ENCODE assay signal across 30 cellular contexts in the genomic region with DNA sequence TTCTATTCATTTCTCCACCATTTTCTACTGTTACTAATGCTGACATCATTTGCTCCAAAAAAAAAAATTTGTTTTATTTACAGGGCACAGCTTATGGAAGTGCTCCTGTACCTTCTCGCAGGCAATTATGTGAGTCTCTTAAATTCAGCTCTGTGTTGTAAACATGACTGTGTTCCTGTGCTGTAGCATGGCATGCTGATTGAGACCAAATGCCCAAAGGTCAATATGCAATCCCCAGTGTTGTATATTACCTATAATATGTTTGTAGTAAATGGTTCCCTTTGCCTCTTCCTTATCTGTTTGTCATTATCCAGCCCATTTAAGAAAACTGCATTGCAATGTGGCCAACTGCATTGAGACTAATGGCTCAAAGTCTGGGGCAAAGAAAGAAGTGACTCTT.
"Had no signal": no experiment of that assay in that cellular context is flagged by ENCODE, and none has a peak within 500 bp of the region (broad histone marks: within the 10 kb centered on the region; RNA-seq: fewer than 3 reads in every experiment).

No MANE protein-coding gene starts in this region.

- H3K79me2 ChIP-seq: parathyroid adenoma had no signal

- H3K27ac ChIP-seq: neural progenitor cell, ovary, parathyroid adenoma, psoas muscle, right lobe of liver, sigmoid colon, spleen, suprapubic skin, testis, tibial artery, transverse colon, upper lobe of right lung, uterus had no signal

- H2AFZ ChIP-seq: parathyroid adenoma had no signal

- ATAC-seq: naive thymus-derived CD8-positive, alpha-beta T cell; natural killer cell treated with Interleukin-12 subunit alpha and Interleukin-12 subunit beta and Interleukin-15 and Interleukin-18, amount 100 ng/mL, for 72 hours; psoas muscle; right cardiac atrium; right lobe of liver; stimulated activated memory B cell treated with anti-CD40 and anti-IgM and Interleukin-4, amounts not matched to agents 10 μg/mL and 1 μg/mL and 100 μg/mL, for 72 hours; stimulated activated naive CD8-positive, alpha-beta T cell treated with anti-CD3 and anti-CD28 coated beads, Interleukin-15, amount 100 ng/mL, for 72 hours; stimulated activated naive CD8-positive, alpha-beta T cell treated with anti-CD3 and anti-CD28 coated beads, Interleukin-15, Interleukin-2, amounts not matched to agents 100 U/mL and 50 U/mL, for 24 hours; upper lobe of right lung had no signal

- H3K4me2 ChIP-seq: neural progenitor cell, smooth muscle cell had no signal

- DNase-seq: naive thymus-derived CD8-positive, alpha-beta T cell; nephron progenitor cell; occipital lobe; ovary; posterior cingulate gyrus; psoas muscle; right cardiac atrium; right lobe of liver; sigmoid colon; spleen; stimulated activated CD4-positive, alpha-beta T cell treated with anti-CD3 and anti-CD28 coated beads, Interleukin-12 subunit alpha, Interleukin-12 subunit beta, amount 100 ng/mL, for 4 hours; stimulated activated CD4-positive, alpha-beta T cell treated with anti-CD3 and anti-CD28 coated beads, Interleukin-1b, Interleukin-23, amount 100 ng/mL, for 48 hours; stimulated activated CD4-positive, alpha-beta T cell treated with anti-CD3 and anti-CD28 coated beads, Interleukin-4, amount 100 ng/mL, for 1 hour; stimulated activated CD4-positive, alpha-beta T cell treated with anti-CD3 and anti-CD28 coated beads, Interleukin-4, amount 100 ng/mL, for 4 hours; stimulated activated CD8-positive, alpha-beta memory T cell treated with anti-CD3 and anti-CD28 coated beads, Interleukin-4, amount 100 ng/mL, for 48 hours; stimulated activated naive CD4-positive, alpha-beta T cell; stimulated activated naive CD8-positive, alpha-beta T cell treated with anti-CD3 and anti-CD28 coated beads, Interleukin-15, amount 100 ng/mL, for 72 hours; stimulated activated naive CD8-positive, alpha-beta T cell treated with anti-CD3 and anti-CD28 coated beads, Interleukin-15, Interleukin-2, amounts not matched to agents 100 U/mL and 50 U/mL, for 24 hours; substantia nigra; testis; tibial artery; transverse colon; upper lobe of right lung; uterus had no signal

- H3K4me3 ChIP-seq: neural progenitor cell, ovary, psoas muscle, right lobe of liver, sigmoid colon, smooth muscle cell, spleen, suprapubic skin, testis, tibial artery, transverse colon, upper lobe of right lung, uterus had no signal

- H3K27me3 ChIP-seq: neural progenitor cell, ovary, right lobe of liver, sigmoid colon, spleen, suprapubic skin, testis, tibial artery, transverse colon, upper lobe of right lung, uterus had no signal

- H3K9me3 ChIP-seq: ovary, psoas muscle, right lobe of liver, sigmoid colon, suprapubic skin, testis, tibial artery, transverse colon, upper lobe of right lung, uterus had no signal

- H3K4me1 ChIP-seq: parathyroid adenoma, psoas muscle, right lobe of liver, sigmoid colon, spleen, suprapubic skin, testis, tibial artery, upper lobe of right lung, uterus had no signal

- H3K36me3 ChIP-seq: neural progenitor cell, ovary, right lobe of liver, sigmoid colon, spleen, suprapubic skin, tibial artery, transverse colon, upper lobe of right lung, uterus had no signal

- H3K9ac ChIP-seq: neural progenitor cell, parathyroid adenoma had no signal
